In the genomic region with DNA sequence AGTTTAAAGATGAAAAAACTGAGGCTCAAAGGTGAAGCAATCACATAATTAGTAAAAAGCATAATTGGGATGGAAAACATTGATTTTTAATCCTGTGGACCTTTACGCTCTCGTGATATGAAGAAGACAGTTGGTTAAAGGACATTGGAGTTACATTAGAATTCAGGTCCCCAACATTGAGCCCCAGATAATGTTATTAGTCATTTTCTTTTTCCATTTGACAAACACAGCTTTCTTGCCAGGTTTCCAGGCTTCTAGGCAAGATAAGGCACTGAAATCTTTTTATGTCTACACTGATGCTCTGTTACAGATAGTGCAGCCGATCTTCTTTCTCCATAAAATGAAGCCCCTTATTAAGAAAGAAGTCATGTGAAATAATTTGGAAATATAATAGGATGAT, we compare ENCODE assay signal across 1 cellular context.
TF ChIP-seq lines count a peak whose summit lies in the region.

No MANE protein-coding gene starts in this region.

TF ChIP-seq in H1, 55 proteins besides CTCF, POLR2A, EP300 and RAD21:
- TF ChIP-seq SUZ12 (IDR thresholded peaks at IDR 0.05; ENCODE audit: low read length) (no peak), SP4 (IDR thresholded peaks at IDR 0.05; ENCODE audit: low read length) (no peak), HDAC2 (IDR thresholded peaks at IDR 0.05; ENCODE audit: borderline replicate concordance in 1 of 2, low read depth in 2 of 2, low read length in 2 of 2) (no peak), KDM1A (IDR thresholded peaks at IDR 0.05; ENCODE audit: borderline replicate concordance, low read length) (no peak), GABPA (IDR thresholded peaks at IDR 0.05; ENCODE audit: borderline replicate concordance, insufficient read depth, low read length) (no peak)
- TF ChIP-seq, protein P1, sequence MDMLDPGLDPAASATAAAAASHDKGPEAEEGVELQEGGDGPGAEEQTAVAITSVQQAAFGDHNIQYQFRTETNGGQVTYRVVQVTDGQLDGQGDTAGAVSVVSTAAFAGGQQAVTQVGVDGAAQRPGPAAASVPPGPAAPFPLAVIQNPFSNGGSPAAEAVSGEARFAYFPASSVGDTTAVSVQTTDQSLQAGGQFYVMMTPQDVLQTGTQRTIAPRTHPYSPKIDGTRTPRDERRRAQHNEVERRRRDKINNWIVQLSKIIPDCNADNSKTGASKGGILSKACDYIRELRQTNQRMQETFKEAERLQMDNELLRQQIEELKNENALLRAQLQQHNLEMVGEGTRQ (IDR thresholded peaks at IDR 0.05; ENCODE audit: low read length): no peak
- TF ChIP-seq, protein P2, sequence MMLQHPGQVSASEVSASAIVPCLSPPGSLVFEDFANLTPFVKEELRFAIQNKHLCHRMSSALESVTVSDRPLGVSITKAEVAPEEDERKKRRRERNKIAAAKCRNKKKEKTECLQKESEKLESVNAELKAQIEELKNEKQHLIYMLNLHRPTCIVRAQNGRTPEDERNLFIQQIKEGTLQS (IDR thresholded peaks at IDR 0.05; ENCODE audit: insufficient read depth, low read depth, low read length): no peak
